Comparison of ENCODE assay signal across 7 cellular contexts in genomic region chr3:132723551-132723950, GRCh38. TPM values are rescaled to one million over a fixed set of nuclear protein-coding genes. Genes with fewer than 3 reads are reported as not detected.
DNase-seq lines count a peak whose midpoint lies in the region; ATAC-seq and TF ChIP-seq lines count a peak whose summit lies in the region.

No MANE protein-coding gene starts in this region.

- peaks cover 11% of the 10 kb centered on the region for H3K36me3 Mint-ChIP-seq in activated CD4-positive, alpha-beta memory T cell treated with anti-CD3 and anti-CD28 coated beads for 36 hours

- TF ChIP-seq CTCF in spleen (IDR thresholded peaks at IDR 0.05 in 8 of 11, conservative IDR thresholded peaks at IDR 0.05 in 3 of 11), result no peak

- ATAC-seq in HG03520 (IDR thresholded peaks at IDR 0.05; ENCODE audit: unreplicated experiment), result no peak

- peaks cover 2% of the 10 kb centered on the region; the same call in 1 of the 2 replicates for H3K36me3 ChIP-seq in HUES48 (ENCODE audit: control insufficient read depth, insufficient read depth, low read length)
- H3K36me3 ChIP-seq in iPS-18a (ENCODE audit: control insufficient read depth, low read depth, low read length), result no peaks in the 10 kb centered on the region
- H3K36me3 ChIP-seq in spleen, result peaks cover 0 to 9% (median 0%) of the 10 kb centered on the region in 6 donors
- peaks cover under 1% of the 10 kb centered on the region; the same call in 1 of the 2 replicates for H3K36me3 ChIP-seq in H7 (replicated peaks; ENCODE audit: control insufficient read depth, insufficient read depth, low read length)

- no peaks in the 10 kb centered on the region for H3K27me3 Mint-ChIP-seq in activated CD4-positive, alpha-beta memory T cell treated with anti-CD3 and anti-CD28 coated beads for 36 hours

- H3K9me3 Mint-ChIP-seq in activated CD4-positive, alpha-beta memory T cell treated with anti-CD3 and anti-CD28 coated beads for 36 hours, result no peaks in the 10 kb centered on the region

- H3K27ac ChIP-seq in HUES48 (ENCODE audit: low read depth, low read length) (no peak overlapping the region), iPS-18a (ENCODE audit: low read length) (no peak overlapping the region), spleen (peak overlapping the region; percentile 67 to 95 (median 86))

- H3K27ac Mint-ChIP-seq in activated CD4-positive, alpha-beta memory T cell treated with anti-CD3 and anti-CD28 coated beads for 36 hours, result peak overlapping the region; percentile 74

- H3K4me3 Mint-ChIP-seq in activated CD4-positive, alpha-beta memory T cell treated with anti-CD3 and anti-CD28 coated beads for 36 hours, result peak overlapping the region; percentile 83

- peaks cover 16% of the 10 kb centered on the region; the same call in 1 of the 2 replicates for H3K4me1 ChIP-seq in HUES48 (ENCODE audit: control insufficient read depth, insufficient read depth, low read length)
- H3K4me1 ChIP-seq in iPS-18a (ENCODE audit: control insufficient read depth, low read depth, low read length), result peaks cover 11% of the 10 kb centered on the region
- H3K4me1 ChIP-seq in spleen, result peaks cover 13 to 54% (median 41%) of the 10 kb centered on the region in 6 donors

- H3K9me3 ChIP-seq in HUES48 (ENCODE audit: control insufficient read depth, insufficient read depth, low read length), result no peaks in the 10 kb centered on the region
- no peaks in the 10 kb centered on the region for H3K9me3 ChIP-seq in iPS-18a (ENCODE audit: control insufficient read depth, low read depth, low read length)
- no peaks in the 10 kb centered on the region for H3K9me3 ChIP-seq in spleen

- H3K4me1 Mint-ChIP-seq in activated CD4-positive, alpha-beta memory T cell treated with anti-CD3 and anti-CD28 coated beads for 36 hours (ENCODE audit: low read depth), result peaks cover 34% of the 10 kb centered on the region

- 68 to 78% (median 73%) methylated on average over 2 of the region's 2 CpGs for WGBS in spleen, 5 donors

- H3K9ac ChIP-seq in HUES48 (ENCODE audit: low read depth, low read length), result peak overlapping the region; percentile 75; the same call in 1 of the 2 replicates
- no peak overlapping the region for H3K9ac ChIP-seq in iPS-18a (ENCODE audit: low read length)

- CTCF ChIA-PET in activated CD4-positive, alpha-beta memory T cell treated with anti-CD3 and anti-CD28 coated beads for 36 hours (lab: Charles Lee), result interaction anchor here (1.2 to 6.2 kb wide), 4 partner anchors 7 to 940 kb away, joined by 3 to 77 read pairs (median 10); no protein-coding TSS in a partner anchor

- H3K4me3 ChIP-seq in HUES48 (ENCODE audit: low read depth, low read length), result peak overlapping the region; percentile 96
- H3K4me3 ChIP-seq in iPS-18a (ENCODE audit: low read length), result peak overlapping the region; percentile 86
- H3K4me3 ChIP-seq in spleen, result peak overlapping the region in 6 of 8 donors; percentile 54 to 78 (median 60)
- H3K4me3 ChIP-seq in H7 (ENCODE audit: insufficient read depth, low read depth, low read length), result no peak overlapping the region

- DNase-seq in activated CD4-positive, alpha-beta memory T cell treated with anti-CD3 and anti-CD28 coated beads for 36 hours, result no peak
- DNase-seq in spleen (no peak), NCI-H446 (lab: John Stamatoyannopoulos, UW) (no peak), H7 (no peak)

- TF ChIP-seq POLR2A in spleen (IDR thresholded peaks at IDR 0.05), result no peak

- no peaks in the 10 kb centered on the region for H3K27me3 ChIP-seq in HUES48 (ENCODE audit: control insufficient read depth, insufficient read depth, low read length)
- H3K27me3 ChIP-seq in iPS-18a (ENCODE audit: control insufficient read depth, insufficient read depth, low read length), result no peaks in the 10 kb centered on the region
- no peaks in the 10 kb centered on the region for H3K27me3 ChIP-seq in spleen (replicated peaks in 1 of 7)
- no peaks in the 10 kb centered on the region for H3K27me3 ChIP-seq in H7 (ENCODE audit: control insufficient read depth, insufficient read depth, low read length)

- intact Hi-C loops in activated CD4-positive, alpha-beta memory T cell treated with anti-CD3 and anti-CD28 coated beads for 36 hours (cut with micrococcal nuclease), result loop anchor here (2.0 to 10.0 kb wide), 7 partner anchors 531 to 1976 kb away; partner anchors contain the start of genes ANAPC13, CEP63, PIK3R4 and TOPBP1
- intact Hi-C loops in spleen (cut with DNase I; ENCODE audit: low total_unique reads), result no loop called here

- POLR2A ChIA-PET in activated CD4-positive, alpha-beta memory T cell treated with anti-CD3 and anti-CD28 coated beads for 36 hours (lab: Charles Lee), result interaction anchor here (1.0 kb wide), 1 partner anchor 849 kb away, joined by 5 read pairs; no protein-coding TSS in a partner anchor

RNA-seq across cellular contexts. Expression of gene NPHP3, which starts 1.3 kb away (rescaled TPM):
- total RNA-seq in activated CD4-positive, alpha-beta memory T cell treated with anti-CD3 and anti-CD28 coated beads for 36 hours, result 10 to 100 TPM; 13.6 to 16.7 TPM
- total RNA-seq in spleen, result 10 to 100 TPM; 22.7 to 66.7 (median 39.9) TPM
- polyA plus RNA-seq in spleen, result 10 to 100 TPM in 2 of 3 donors, 1 to 10 TPM in 1; 4.6 to 12.0 (median 11.9) TPM
- total RNA-seq in H7 (2014; rRNA removed; shearing (Covaris generic)), result 8.1 and 15.6 TPM in 2 replicates

Comparison
In these comparisons a context has a peak if more than half of its experiments do, and no peak if none do; other contexts are left out.
1. H3K27ac ChIP-seq: peak in spleen (8 of 8); none in HUES48 (single experiment) and iPS-18a (single experiment).